In genomic region chr5:96155156-96155555, GRCh38 we compare ENCODE assay signal across 17 cellular contexts.
DNase-seq lines count a peak whose midpoint lies in the region; ATAC-seq and TF ChIP-seq lines count a peak whose summit lies in the region.
"Had no signal": no experiment of that assay in that cellular context is flagged by ENCODE, and none has a peak within 500 bp of the region (broad histone marks: within the 10 kb centered on the region; RNA-seq: fewer than 3 reads in every experiment).

No MANE protein-coding gene starts in this region.

- no peaks in the 10 kb centered on the region for H3K9me3 ChIP-seq in trophoblast cell (ENCODE audit: insufficient read depth, low read depth, low read length)
- H3K9me3 ChIP-seq: Caco-2 had no signal

- H3K4me1 Mint-ChIP-seq in activated T-helper 2 cell treated with anti-CD3 and anti-CD28 coated beads, Interferon-gamma antibody, Interleukin-2, Interleukin-4, amounts not matched to agents 10 μg/mL and 5 μg/mL and 100 μg/mL, durations not matched to agents 14 hours and 24 hours and 36 hours (ENCODE audit: low read depth): no peaks in the 10 kb centered on the region
- H3K4me1 Mint-ChIP-seq: CD4-positive, CD25-positive, alpha-beta regulatory T cell had no signal

- no peak overlapping the region for H2AK5ac ChIP-seq in trophoblast cell (ENCODE audit: low read length)

- H3K4me1 ChIP-seq in trophoblast cell (ENCODE audit: control insufficient read depth in 1 of 2, insufficient read depth in 2 of 2, low read length in 2 of 2): no peaks in the 10 kb centered on the region

- no peak overlapping the region for H4K91ac ChIP-seq in trophoblast cell (ENCODE audit: low read depth, low read length)

- H3K79me1 ChIP-seq in trophoblast cell (ENCODE audit: low read length): no peaks in the 10 kb centered on the region

- WGBS in trophoblast cell (ENCODE audit: extremely low coverage, insufficient coverage, insufficient read length): no CpG with 5 or more reads among the region's 2 CpGs

- H3K9me3 Mint-ChIP-seq in activated T-helper 2 cell treated with anti-CD3 and anti-CD28 coated beads, Interferon-gamma antibody, Interleukin-2, Interleukin-4, amounts not matched to agents 10 μg/mL and 5 μg/mL and 100 μg/mL, durations not matched to agents 14 hours and 24 hours and 36 hours: no peaks in the 10 kb centered on the region
- H3K9me3 Mint-ChIP-seq: CD4-positive, CD25-positive, alpha-beta regulatory T cell; CD8-positive, alpha-beta T cell had no signal

- H4K12ac ChIP-seq in trophoblast cell (ENCODE audit: low read depth, low read length): no peak overlapping the region

- peaks cover 3% of the 10 kb centered on the region for H3K27me3 Mint-ChIP-seq in activated T-helper 2 cell treated with anti-CD3 and anti-CD28 coated beads, Interferon-gamma antibody, Interleukin-2, Interleukin-4, amounts not matched to agents 10 μg/mL and 5 μg/mL and 100 μg/mL, durations not matched to agents 14 hours and 24 hours and 36 hours (ENCODE audit: low read depth)

- no peak overlapping the region for H3K14ac ChIP-seq in trophoblast cell (ENCODE audit: low read length)

- H3K4me2 ChIP-seq in trophoblast cell (ENCODE audit: low read length): no peak overlapping the region

- no peaks in the 10 kb centered on the region for H3K79me2 ChIP-seq in trophoblast cell (ENCODE audit: control insufficient read depth, insufficient read depth, low read length, poor library complexity)

- no peak overlapping the region for H3K23ac ChIP-seq in trophoblast cell (ENCODE audit: low read length)

- H3K4me3 ChIP-seq in trophoblast cell (ENCODE audit: low read depth, low read length): no peak overlapping the region
- H3K4me3 ChIP-seq: GM23248 had no signal

- H3K27ac ChIP-seq in 22Rv1: peak overlapping the region; percentile 97
- peak overlapping the region; percentile 83; the same call in 1 of the 2 replicates for H3K27ac ChIP-seq in VCaP
- peak overlapping the region; percentile 19 for H3K27ac ChIP-seq in epithelial cell of prostate
- H3K27ac ChIP-seq in trophoblast cell (ENCODE audit: low read depth, low read length): no peak overlapping the region
- H3K27ac ChIP-seq: GM23248 had no signal

- no peak overlapping the region for H3K18ac ChIP-seq in trophoblast cell (ENCODE audit: low read length)

- no peak overlapping the region for H2BK12ac ChIP-seq in trophoblast cell (ENCODE audit: low read length)

- intact Hi-C loops in activated T-helper 2 cell treated with anti-CD3 and anti-CD28 coated beads, Interferon-gamma antibody, Interleukin-2, Interleukin-4, amounts not matched to agents 10 μg/mL and 5 μg/mL and 100 μg/mL, durations not matched to agents 14 hours and 24 hours and 36 hours (cut with micrococcal nuclease): no loop called here

- DNase-seq in epithelial cell of prostate (ENCODE audit: low read depth, low spot score): no peak
- peak; percentile 78 to 87 for DNase-seq in trophoblast cell
- no peak for DNase-seq in activated T-helper 2 cell treated with anti-CD3 and anti-CD28 coated beads, Interferon-gamma antibody, Interleukin-2, Interleukin-4, amounts not matched to agents 10 μg/mL and 5 μg/mL and 100 μg/mL, durations not matched to agents 14 hours and 24 hours and 36 hours (ENCODE audit: low spot score)
- DNase-seq: 8988T; C1 segment of cervical spinal cord; Caco-2; CD4-positive, CD25-positive, alpha-beta regulatory T cell; CD8-positive, alpha-beta T cell; DMS153; DND-41; GM23248; H7; HCEC 1CT had no signal

- H3K27ac Mint-ChIP-seq in activated T-helper 2 cell treated with anti-CD3 and anti-CD28 coated beads, Interferon-gamma antibody, Interleukin-2, Interleukin-4, amounts not matched to agents 10 μg/mL and 5 μg/mL and 100 μg/mL, durations not matched to agents 14 hours and 24 hours and 36 hours: no peak overlapping the region
- H3K27ac Mint-ChIP-seq: CD4-positive, CD25-positive, alpha-beta regulatory T cell; CD8-positive, alpha-beta T cell had no signal

- no peaks in the 10 kb centered on the region for H3K36me3 ChIP-seq in trophoblast cell (ENCODE audit: control insufficient read depth in 1 of 2, insufficient read depth in 2 of 2, low read length in 2 of 2)

- no peak for ATAC-seq in HG03108 (IDR thresholded peaks at IDR 0.05; ENCODE audit: unreplicated experiment)
- ATAC-seq in GM18519 (IDR thresholded peaks at IDR 0.05; ENCODE audit: low FRiP score, unreplicated experiment): no peak
- ATAC-seq: CD8-positive, alpha-beta T cell had no signal

- H2BK120ac ChIP-seq in trophoblast cell (ENCODE audit: insufficient read depth, low read length, poor library complexity): no peak overlapping the region

- TF ChIP-seq CTCF in 22Rv1 (IDR thresholded peaks at IDR 0.05) (no peak), VCaP (conservative IDR thresholded peaks at IDR 0.05) (no peak)

- no peak overlapping the region for H3K4me3 Mint-ChIP-seq in activated T-helper 2 cell treated with anti-CD3 and anti-CD28 coated beads, Interferon-gamma antibody, Interleukin-2, Interleukin-4, amounts not matched to agents 10 μg/mL and 5 μg/mL and 100 μg/mL, durations not matched to agents 14 hours and 24 hours and 36 hours (ENCODE audit: low read depth)
- H3K4me3 Mint-ChIP-seq: CD4-positive, CD25-positive, alpha-beta regulatory T cell; CD8-positive, alpha-beta T cell had no signal

- H2BK5ac ChIP-seq in trophoblast cell (ENCODE audit: low read depth, low read length, poor library complexity): no peak overlapping the region

- H3K9ac ChIP-seq in trophoblast cell (ENCODE audit: low read length): no peak overlapping the region
- H3K9ac ChIP-seq: GM23248 had no signal

- H3K27me3 ChIP-seq in trophoblast cell (ENCODE audit: insufficient read depth, low read length): no peaks in the 10 kb centered on the region

- H2AFZ ChIP-seq in trophoblast cell (ENCODE audit: insufficient read depth, low read length, poor library complexity): no peak overlapping the region
- H2AFZ ChIP-seq: GM23248 had no signal

- H3K4ac ChIP-seq in trophoblast cell (ENCODE audit: low read depth, low read length): no peak overlapping the region

- no peak overlapping the region for H4K8ac ChIP-seq in trophoblast cell (ENCODE audit: low read depth, low read length)

- no peaks in the 10 kb centered on the region for H3K36me3 Mint-ChIP-seq in activated T-helper 2 cell treated with anti-CD3 and anti-CD28 coated beads, Interferon-gamma antibody, Interleukin-2, Interleukin-4, amounts not matched to agents 10 μg/mL and 5 μg/mL and 100 μg/mL, durations not matched to agents 14 hours and 24 hours and 36 hours (ENCODE audit: low read depth)
- H3K36me3 Mint-ChIP-seq: CD4-positive, CD25-positive, alpha-beta regulatory T cell; CD8-positive, alpha-beta T cell had no signal

Comparison
In these comparisons a context has a peak if more than half of its experiments do, and no peak if none do; other contexts are left out.
1. DNase-seq: peak in trophoblast cell (2 of 2); none in epithelial cell of prostate (single experiment) and activated T-helper 2 cell treated with anti-CD3 and anti-CD28 coated beads, Interferon-gamma antibody, Interleukin-2, Interleukin-4, amounts not matched to agents 10 μg/mL and 5 μg/mL and 100 μg/mL, durations not matched to agents 14 hours and 24 hours and 36 hours (single experiment).